8 cellular contexts compared by ENCODE assay signal in genomic region chr2:60641866-60642788, GRCh38.
DNase-seq lines count a peak whose midpoint lies in the region; ATAC-seq lines count a peak whose summit lies in the region.

No MANE protein-coding gene starts in this region.

- peak; percentile 67 for ATAC-seq in HG02642 (IDR thresholded peaks at IDR 0.05; ENCODE audit: poor library complexity, unreplicated experiment)

- DNase-seq in activated CD4-positive, alpha-beta T cell treated with anti-CD3 and anti-CD28 coated beads for 4 hours = peak; percentile 8 to 29
- DNase-seq in activated CD4-positive, alpha-beta T cell treated with anti-CD3 and anti-CD28 coated beads for 1 hour = no peak
- DNase-seq in NCI-H460 (ENCODE audit: extremely low read depth, low read depth) (peak; percentile 38), amniotic epithelial cell (ENCODE audit: low read depth) (peak; percentile 33), hepatic stellate cell (ENCODE audit: low spot score) (peak; percentile 24), cerebellar nuclear complex (lab: John Stamatoyannopoulos, UW) (no peak)
- peak; percentile 10 for DNase-seq in stimulated activated CD4-positive, alpha-beta T cell treated with anti-CD3 and anti-CD28 coated beads, Interleukin-4, amount 100 ng/mL, for 1 hour

Comparison
In these comparisons a context has a peak if more than half of its experiments do, and no peak if none do; other contexts are left out.
1. DNase-seq: peak in activated CD4-positive, alpha-beta T cell treated with anti-CD3 and anti-CD28 coated beads for 4 hours (2 of 2), NCI-H460 (single experiment), amniotic epithelial cell (single experiment), hepatic stellate cell (single experiment) and stimulated activated CD4-positive, alpha-beta T cell treated with anti-CD3 and anti-CD28 coated beads, Interleukin-4, amount 100 ng/mL, for 1 hour (single experiment); none in activated CD4-positive, alpha-beta T cell treated with anti-CD3 and anti-CD28 coated beads for 1 hour (single experiment) and cerebellar nuclear complex (0 of 2).